ENCODE assay signal across 11 cellular contexts in the genomic region with DNA sequence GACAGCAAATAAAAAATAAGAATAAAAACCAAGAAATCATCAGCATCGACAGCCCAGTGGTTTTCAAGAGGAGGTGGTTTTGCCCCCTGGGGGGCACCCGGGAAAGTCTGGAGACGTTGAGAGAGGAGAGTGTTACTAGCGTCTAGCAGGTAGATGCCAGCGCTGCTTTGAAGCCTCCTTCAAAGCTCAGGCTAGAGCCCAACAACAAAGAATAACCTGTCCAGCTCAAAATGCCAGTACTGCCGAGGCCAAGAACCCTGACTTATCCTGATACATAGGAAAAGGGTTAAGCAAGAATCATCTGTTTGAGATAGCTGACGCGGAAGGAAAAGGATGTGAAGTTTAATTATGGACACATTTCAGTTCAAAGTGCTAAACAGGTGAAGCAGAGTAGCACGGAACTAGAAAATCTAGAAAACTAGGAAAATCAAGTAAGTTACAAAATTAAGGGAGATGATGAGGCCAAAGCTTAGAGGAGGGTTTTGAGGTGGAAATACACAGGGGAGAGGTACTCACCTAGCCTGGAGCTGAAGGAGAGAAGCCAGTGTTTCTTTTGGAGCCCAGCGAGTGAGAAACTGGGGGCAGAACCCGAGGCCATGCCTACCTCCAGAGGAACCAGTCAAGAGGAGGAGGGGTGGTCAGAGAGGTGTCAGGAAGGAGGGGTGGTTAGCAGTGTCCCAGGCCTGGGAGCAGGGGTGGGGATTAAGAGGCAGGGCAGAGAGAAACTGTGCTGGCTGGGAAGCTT.
A peak's percentile ranks its signal among the peaks of the same experiment; 100 is the strongest.
DNase-seq lines count a peak whose midpoint lies in the region; ATAC-seq and TF ChIP-seq lines count a peak whose summit lies in the region.
"Had no signal": no experiment of that assay in that cellular context is flagged by ENCODE, and none has a peak within 500 bp of the region (broad histone marks: within the 10 kb centered on the region; RNA-seq: fewer than 3 reads in every experiment).

No MANE protein-coding gene starts in this region.

- no peaks in the 10 kb centered on the region for H3K36me3 Mint-ChIP-seq in CD8-positive, alpha-beta memory T cell
- H3K36me3 Mint-ChIP-seq: activated naive CD4-positive, alpha-beta T cell treated with anti-CD3 and anti-CD28 coated beads, Interleukin-2, amount 50 U/mL, for 72 hours had no signal

- H3K36me3 ChIP-seq in BLaER1 treated with 17β-estradiol and CSF1 and Interleukin-3, amounts not matched to agents 10 nM and 100 nM: no peaks in the 10 kb centered on the region
- H3K36me3 ChIP-seq in NT2/D1 (ENCODE audit: insufficient read depth, insufficient read length, low read length) (peaks cover 8% of the 10 kb centered on the region), mucosa of rectum (ENCODE audit: control insufficient read depth in 2 of 2, insufficient read depth in 2 of 2, low read length in 2 of 2) (peaks cover 5 to 6% of the 10 kb centered on the region in 2 donors)
- no peaks in the 10 kb centered on the region for H3K36me3 ChIP-seq in CD8-positive, alpha-beta memory T cell (ENCODE audit: insufficient read depth, low read length)

- peaks cover 3 to 45% of the 10 kb centered on the region in 2 donors for H3K27me3 Mint-ChIP-seq in CD8-positive, alpha-beta memory T cell

- in situ Hi-C loops in GM13976 (cut with MboI; ENCODE audit: low sequenced_read_pairs, unreplicated experiment): no loop called here

- H3K27me3 ChIP-seq in BLaER1 treated with 17β-estradiol and CSF1 and Interleukin-3, amounts not matched to agents 10 nM and 100 nM: no peaks in the 10 kb centered on the region
- H3K27me3 ChIP-seq in NT2/D1 (ENCODE audit: insufficient read depth, insufficient read length): no peaks in the 10 kb centered on the region
- no peaks in the 10 kb centered on the region for H3K27me3 ChIP-seq in mucosa of rectum (ENCODE audit: control insufficient read depth in 2 of 2, insufficient read depth in 2 of 2, low read length in 2 of 2)
- H3K27me3 ChIP-seq in CD8-positive, alpha-beta memory T cell (ENCODE audit: insufficient read depth, low read length, poor library complexity, severe bottlenecking): no peaks in the 10 kb centered on the region

- H3K4me3 Mint-ChIP-seq in CD8-positive, alpha-beta memory T cell: no peak overlapping the region
- H3K4me3 Mint-ChIP-seq: activated CD8-positive, alpha-beta T cell treated with anti-CD3 and anti-CD28 coated beads, Interleukin-2, amount 10 ng/mL, durations not matched to agents 7 days and 5 days had no signal

- H3K4me1 ChIP-seq in BLaER1 treated with 17β-estradiol and CSF1 and Interleukin-3, amounts not matched to agents 10 nM and 100 nM: peaks cover 0 to 39% (median 26%) of the 10 kb centered on the region in 10 experiments; a peak in 15 of 20 replicates
- H3K4me1 ChIP-seq in NT2/D1 (ENCODE audit: insufficient read depth, insufficient read length) (peaks cover 6% of the 10 kb centered on the region), mucosa of rectum (ENCODE audit: control insufficient read depth in 2 of 2, insufficient read depth in 2 of 2, low read length in 2 of 2) (peaks cover 18 to 26% of the 10 kb centered on the region in 2 donors)
- H3K4me1 ChIP-seq in CD8-positive, alpha-beta memory T cell (ENCODE audit: insufficient read depth, low read length): no peaks in the 10 kb centered on the region

- no peak overlapping the region for H3K27ac Mint-ChIP-seq in CD8-positive, alpha-beta memory T cell
- H3K27ac Mint-ChIP-seq: activated CD8-positive, alpha-beta T cell treated with anti-CD3 and anti-CD28 coated beads, Interleukin-2, amount 10 ng/mL, durations not matched to agents 7 days and 5 days had no signal

- DNase-seq in NT2/D1 (ENCODE audit: low read depth, low spot score): no peak
- DNase-seq in epithelial cell of esophagus (ENCODE audit: low read depth): no peak
- no peak for DNase-seq in GM13976 (ENCODE audit: low spot score)
- no peak for DNase-seq in GM03348 (ENCODE audit: low spot score)
- no peak for DNase-seq in CD8-positive, alpha-beta memory T cell
- DNase-seq: activated CD8-positive, alpha-beta T cell treated with anti-CD3 and anti-CD28 coated beads, Interleukin-2, amount 10 ng/mL, durations not matched to agents 7 days and 5 days; NCI-H2029 treated with DMSO at 0.1 percent for 48 hours had no signal

- no peak for TF ChIP-seq CTCF in epithelial cell of esophagus (IDR thresholded peaks at IDR 0.05; ENCODE audit: insufficient read depth, low read depth, low read length, missing control alignments)
- no peak for TF ChIP-seq CTCF in GM13976 (IDR thresholded peaks at IDR 0.05; ENCODE audit: borderline replicate concordance, control extremely low read depth, extremely low read depth, insufficient read depth, missing control alignments)

- H3K9ac ChIP-seq in BLaER1 treated with 17β-estradiol and CSF1 and Interleukin-3, amounts not matched to agents 10 nM and 100 nM: no peak overlapping the region
- peak overlapping the region; percentile 65 for H3K9ac ChIP-seq in NT2/D1 (ENCODE audit: insufficient read length, low read depth)
- H3K9ac ChIP-seq in mucosa of rectum (ENCODE audit: low read depth in 1 of 2, low read length in 2 of 2): peak overlapping the region; percentile 2 to 27

- CTCF ChIA-PET in CD8-positive, alpha-beta memory T cell (lab: Charles Lee): no interaction called here

- H3K9me3 Mint-ChIP-seq in CD8-positive, alpha-beta memory T cell: peaks cover 0 to 4% (median 1%) of the 10 kb centered on the region in 5 donors
- H3K9me3 Mint-ChIP-seq: activated naive CD4-positive, alpha-beta T cell treated with anti-CD3 and anti-CD28 coated beads, Interleukin-2, amount 50 U/mL, for 72 hours had no signal

- no peak overlapping the region for H3K27ac ChIP-seq in BLaER1 treated with 17β-estradiol and CSF1 and Interleukin-3, amounts not matched to agents 10 nM and 100 nM
- H3K27ac ChIP-seq in mucosa of rectum (ENCODE audit: low read depth in 2 of 2, low read length in 2 of 2): peak overlapping the region; percentile 69 to 79
- no peak overlapping the region for H3K27ac ChIP-seq in CD8-positive, alpha-beta memory T cell (ENCODE audit: low read depth, low read length)

- H3K4me3 ChIP-seq in BLaER1 treated with 17β-estradiol and CSF1 and Interleukin-3, amounts not matched to agents 10 nM and 100 nM: no peak overlapping the region
- H3K4me3 ChIP-seq in NT2/D1 (ENCODE audit: insufficient read length, low read depth): peak overlapping the region; percentile 49
- H3K4me3 ChIP-seq in epithelial cell of esophagus (ENCODE audit: low read length): peak overlapping the region; percentile 16
- peak overlapping the region; percentile 19 to 60 for H3K4me3 ChIP-seq in mucosa of rectum (ENCODE audit: low read length in 2 of 2)
- H3K4me3 ChIP-seq in CD8-positive, alpha-beta memory T cell (ENCODE audit: low read length): no peak overlapping the region

- H3K9me3 ChIP-seq in BLaER1 treated with 17β-estradiol and CSF1 and Interleukin-3, amounts not matched to agents 10 nM and 100 nM (replicated peaks in 1 of 11): no peaks in the 10 kb centered on the region
- H3K9me3 ChIP-seq in NT2/D1 (ENCODE audit: insufficient read depth, low read length): no peaks in the 10 kb centered on the region
- no peaks in the 10 kb centered on the region for H3K9me3 ChIP-seq in mucosa of rectum (ENCODE audit: control insufficient read depth in 2 of 2, low read length in 2 of 2)
- H3K9me3 ChIP-seq in CD8-positive, alpha-beta memory T cell (ENCODE audit: low read length): no peaks in the 10 kb centered on the region

- no peak for ATAC-seq in GM21526 (IDR thresholded peaks at IDR 0.05; ENCODE audit: low FRiP score, unreplicated experiment)
- ATAC-seq: activated CD8-positive, alpha-beta T cell treated with anti-CD3 and anti-CD28 coated beads, Interleukin-2, amount 10 ng/mL, durations not matched to agents 7 days and 5 days had no signal

- no peaks in the 10 kb centered on the region for H4K20me1 ChIP-seq in BLaER1 treated with 17β-estradiol and CSF1 and Interleukin-3, amounts not matched to agents 10 nM and 100 nM

- no peaks in the 10 kb centered on the region for H3K4me1 Mint-ChIP-seq in CD8-positive, alpha-beta memory T cell

- H3K4me2 ChIP-seq in BLaER1 treated with 17β-estradiol and CSF1 and Interleukin-3, amounts not matched to agents 10 nM and 100 nM: peak overlapping the region in 8 of 11 experiments; percentile 23 to 61 (median 44); a peak in 14 of 22 replicates

- POLR2A ChIA-PET in CD8-positive, alpha-beta memory T cell (lab: Charles Lee): no interaction called here

Comparison
In these comparisons a context has a peak if more than half of its experiments do, and no peak if none do; other contexts are left out.
1. H3K27ac ChIP-seq: peak in mucosa of rectum (2 of 2); none in BLaER1 treated with 17β-estradiol and CSF1 and Interleukin-3, amounts not matched to agents 10 nM and 100 nM (0 of 11) and CD8-positive, alpha-beta memory T cell (single experiment).
2. H3K4me3 ChIP-seq: peak in NT2/D1 (single experiment), epithelial cell of esophagus (single experiment) and mucosa of rectum (2 of 2); none in BLaER1 treated with 17β-estradiol and CSF1 and Interleukin-3, amounts not matched to agents 10 nM and 100 nM (0 of 10) and CD8-positive, alpha-beta memory T cell (single experiment).
3. H3K9ac ChIP-seq: peak in NT2/D1 (single experiment) and mucosa of rectum (2 of 2); none in BLaER1 treated with 17β-estradiol and CSF1 and Interleukin-3, amounts not matched to agents 10 nM and 100 nM (0 of 11).